8 cellular contexts compared by ENCODE assay signal in the genomic region with DNA sequence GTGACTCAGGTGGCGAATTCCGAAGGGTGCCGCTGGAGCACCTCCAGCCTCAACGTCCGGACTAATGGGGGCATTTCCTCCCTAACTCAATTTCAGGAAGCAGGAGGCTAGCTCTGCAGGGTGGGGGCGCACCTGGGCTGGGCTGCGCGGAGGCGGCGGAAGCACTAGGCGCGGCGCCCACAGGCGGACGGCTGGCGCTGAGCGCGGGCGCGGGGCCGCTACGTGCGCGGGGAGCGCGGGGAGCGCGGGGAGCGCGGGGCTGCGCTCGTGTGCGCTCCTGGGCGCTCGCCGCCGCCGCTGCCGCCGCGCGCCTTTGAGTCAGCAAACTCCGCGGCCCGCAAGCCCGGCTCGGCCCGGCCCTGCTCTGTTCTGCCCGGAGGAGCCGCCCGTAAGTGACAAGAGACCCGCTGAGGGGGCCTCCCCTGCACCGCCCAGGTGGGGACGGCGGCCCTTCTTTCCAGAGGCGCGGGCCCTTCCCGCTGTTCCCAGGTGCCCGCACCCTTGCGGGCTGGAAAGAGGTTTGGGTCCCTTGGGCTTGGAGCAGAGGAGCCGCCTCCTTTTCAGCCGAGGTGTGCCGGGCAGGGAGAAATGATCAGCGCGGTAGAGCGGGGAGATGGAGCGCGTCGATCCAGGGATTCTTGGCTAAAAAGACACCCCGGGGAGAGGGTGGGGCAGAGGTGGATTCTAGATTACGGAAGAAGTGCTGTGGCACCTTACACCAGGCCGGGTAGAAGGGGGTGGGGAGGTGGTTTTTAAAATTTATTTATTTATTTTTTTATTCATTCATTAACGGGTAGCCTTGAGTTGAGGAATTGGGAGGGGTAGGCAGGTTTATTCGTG. TPM values are rescaled to one million over a fixed set of nuclear protein-coding genes. Genes with fewer than 3 reads are reported as not detected.
DNase-seq lines count a peak whose midpoint lies in the region; ATAC-seq and TF ChIP-seq lines count a peak whose summit lies in the region.

A gene with protein sequence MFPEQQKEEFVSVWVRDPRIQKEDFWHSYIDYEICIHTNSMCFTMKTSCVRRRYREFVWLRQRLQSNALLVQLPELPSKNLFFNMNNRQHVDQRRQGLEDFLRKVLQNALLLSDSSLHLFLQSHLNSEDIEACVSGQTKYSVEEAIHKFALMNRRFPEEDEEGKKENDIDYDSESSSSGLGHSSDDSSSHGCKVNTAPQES (plus strand): TSS at position 164 of the 840 bp plus-strand sequence. CDS start 54,581 bp downstream, outside the sequence.

- TF ChIP-seq CTCF in mesothelial cell of epicardium (IDR thresholded peaks at IDR 0.05; ENCODE audit: unreplicated experiment), result no peak

- H3K27ac Mint-ChIP-seq in mesothelial cell of epicardium, result peak within 1 kb of the TSS; percentile 56

- no peaks in the 10 kb centered on the region for H3K36me3 Mint-ChIP-seq in mesothelial cell of epicardium

- ATAC-seq in HG03095 (IDR thresholded peaks at IDR 0.05; ENCODE audit: unreplicated experiment), result peak; percentile 82

- no peaks in the 10 kb centered on the region for H3K9me3 Mint-ChIP-seq in mesothelial cell of epicardium

- peak; percentile 62 for DNase-seq in NK-92 treated with Interleukin-12 subunit alpha and Interleukin-12 subunit beta, amount 100 ng/mL, for 24 hours (lab: John Stamatoyannopoulos, UW)
- DNase-seq in NK-92 (lab: John Stamatoyannopoulos, UW; ENCODE audit: unreplicated experiment), result no peak
- DNase-seq in NCI-H2196 treated with DMSO at 0.1 percent for 48 hours (lab: John Stamatoyannopoulos, UW; ENCODE audit: unreplicated experiment), result peak; percentile 48
- DNase-seq in activated CD4-positive, alpha-beta T cell treated with anti-CD3 and anti-CD28 coated beads, Interleukin-2, amount 50 U/mL, for 1 hour, result peak; percentile 60
- peak; percentile 78 for DNase-seq in ecto neural progenitor cell (ENCODE audit: low spot score)
- peak; percentile 34 to 74 for DNase-seq in mesothelial cell of epicardium (ENCODE audit: low spot score in 2 of 2, unreplicated experiment in 2 of 2)
- DNase-seq in stimulated activated CD8-positive, alpha-beta memory T cell treated with anti-CD3 and anti-CD28 coated beads, Interleukin-2, amount 100 ng/mL, for 1 hour (ENCODE audit: low read depth in 2 of 2), result peak; percentile 39 to 55

- H3K4me3 Mint-ChIP-seq in mesothelial cell of epicardium, result peak within 1 kb of the TSS; percentile 87

- H3K27me3 Mint-ChIP-seq in mesothelial cell of epicardium (ENCODE audit: low read depth), result peaks cover 2% of the 10 kb centered on the region

- peaks cover 7% of the 10 kb centered on the region for H3K4me1 Mint-ChIP-seq in mesothelial cell of epicardium

RNA-seq across cellular contexts. Expression of the gene that starts here (rescaled TPM):
- 4.7 to 6.1 TPM (median 5.1 TPM) in 3 replicates for total RNA-seq in mesothelial cell of epicardium
